ENCODE assay signal across 18 cellular contexts in the genomic region with DNA sequence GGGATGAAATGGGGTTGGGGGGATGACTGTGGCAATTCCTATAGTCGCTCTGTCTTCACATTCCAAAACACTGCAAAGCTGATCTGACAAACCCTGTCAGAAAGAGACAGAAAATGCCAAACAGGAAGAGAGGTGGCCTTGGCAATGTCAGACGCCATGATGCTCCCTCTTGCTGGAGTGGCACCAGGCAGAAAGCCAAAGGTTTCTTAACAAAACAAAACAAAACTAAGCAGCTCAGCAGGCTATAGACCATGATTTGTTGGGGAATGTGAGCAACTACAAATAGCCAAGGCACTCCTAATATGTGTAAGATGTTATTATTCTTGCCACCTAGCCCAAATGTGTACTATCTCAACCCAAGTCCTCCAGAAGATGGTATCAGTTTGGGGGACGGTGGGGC. TPM values are rescaled to one million over a fixed set of nuclear protein-coding genes. Genes with fewer than 3 reads are reported as not detected.
DNase-seq lines count a peak whose midpoint lies in the region; ATAC-seq and TF ChIP-seq lines count a peak whose summit lies in the region.
"Had no signal": no experiment of that assay in that cellular context is flagged by ENCODE, and none has a peak within 500 bp of the region (broad histone marks: within the 10 kb centered on the region; RNA-seq: fewer than 3 reads in every experiment).

No MANE protein-coding gene starts in this region.

- H3K36me3 ChIP-seq in parathyroid adenoma (ENCODE audit: control insufficient read depth, insufficient read depth, low read length) (no peaks in the 10 kb centered on the region), WERI-Rb-1 (no peaks in the 10 kb centered on the region)

- ATAC-seq in GM18868 (IDR thresholded peaks at IDR 0.05; ENCODE audit: unreplicated experiment), result no peak
- ATAC-seq in HG03135 (IDR thresholded peaks at IDR 0.05; ENCODE audit: unreplicated experiment), result no peak

- H3K9me3 ChIP-seq in parathyroid adenoma (ENCODE audit: control insufficient read depth, low read length) (no peaks in the 10 kb centered on the region), WERI-Rb-1 (ENCODE audit: severe bottlenecking) (no peaks in the 10 kb centered on the region)

- no peak overlapping the region for H3K4me3 ChIP-seq in parathyroid adenoma (ENCODE audit: low read depth, low read length)
- no peak overlapping the region for H3K4me3 ChIP-seq in WERI-Rb-1 (ENCODE audit: low read depth, low read length)

- H3K9ac ChIP-seq in parathyroid adenoma, result no peak overlapping the region

- no peak overlapping the region for H3K4me2 ChIP-seq in parathyroid adenoma (ENCODE audit: low read length)

- DNase-seq in NCI-H345 (lab: John Stamatoyannopoulos, UW) (peak; percentile 38), NCI-H345 treated with DMSO at 0.1 percent for 48 hours (lab: John Stamatoyannopoulos, UW; ENCODE audit: unreplicated experiment) (no peak), Daoy (ENCODE audit: low read depth) (peak; percentile 11), WERI-Rb-1 (no peak)
- DNase-seq: C1 segment of cervical spinal cord; CD4-positive, alpha-beta T cell; DND-41; GF-D8; GOT3; H9; IMR-90; KBM-7 had no signal

- H3K4me1 ChIP-seq in parathyroid adenoma, result peaks cover 43% of the 10 kb centered on the region

- no peak for TF ChIP-seq CTCF in VCaP (conservative IDR thresholded peaks at IDR 0.05)
- no peak for TF ChIP-seq CTCF in parathyroid adenoma (IDR thresholded peaks at IDR 0.05)
- no peak for TF ChIP-seq CTCF in WERI-Rb-1 (IDR thresholded peaks at IDR 0.05; ENCODE audit: low read depth, low read length)

- no peaks in the 10 kb centered on the region for H3K27me3 ChIP-seq in parathyroid adenoma (ENCODE audit: control insufficient read depth, insufficient read depth, low read length)
- peaks cover 23% of the 10 kb centered on the region for H3K27me3 ChIP-seq in WERI-Rb-1 (ENCODE audit: insufficient read depth, low read depth, severe bottlenecking)

- H3K27ac ChIP-seq in VCaP, result peak overlapping the region; percentile 38; the same call in 1 of the 2 replicates
- peak overlapping the region; percentile 68 for H3K27ac ChIP-seq in parathyroid adenoma
- H3K27ac ChIP-seq in WERI-Rb-1, result no peak overlapping the region

- no peaks in the 10 kb centered on the region for H3K79me2 ChIP-seq in parathyroid adenoma

- peak overlapping the region; percentile 42 for H2AFZ ChIP-seq in parathyroid adenoma

RNA-seq across cellular contexts. Expression of a gene that starts 42.9 kb away (rescaled TPM):
- not detected in 2 replicates for total RNA-seq in Daoy (2014; rRNA removed; shearing (Covaris generic))
- total RNA-seq: B cell; CD4-positive, alpha-beta T cell; H9; HT-29; IMR-90 had no signal

RNA-seq across cellular contexts. Expression of a gene that starts 43.3 kb away (rescaled TPM):
- 0.11 and 0.48 TPM in 2 replicates for total RNA-seq in Daoy (2014; rRNA removed; shearing (Covaris generic))
- total RNA-seq: IMR-90 had no signal

Comparison
In these comparisons a context has a peak if more than half of its experiments do, and no peak if none do; other contexts are left out.
1. DNase-seq: peak in NCI-H345 (single experiment) and Daoy (single experiment); none in NCI-H345 treated with DMSO at 0.1 percent for 48 hours (single experiment) and WERI-Rb-1 (single experiment).